In genomic region chr11:2923446-2924375, GRCh38 we compare ENCODE assay signal across 23 cellular contexts. TPM values are rescaled to one million over a fixed set of nuclear protein-coding genes. Genes with fewer than 3 reads are reported as not detected.
DNase-seq lines count a peak whose midpoint lies in the region; ATAC-seq and TF ChIP-seq lines count a peak whose summit lies in the region.
"Had no signal": no experiment of that assay in that cellular context is flagged by ENCODE, and none has a peak within 500 bp of the region (broad histone marks: within the 10 kb centered on the region; RNA-seq: fewer than 3 reads in every experiment).

No MANE protein-coding gene starts in this region.

- H3K79me2 ChIP-seq in HCT116 (ENCODE audit: insufficient read depth, low read length) = peaks cover 26% of the 10 kb centered on the region

- H3K4me2 ChIP-seq in HCT116 (ENCODE audit: low read length) = 0 out of 2 replicates have a peak overlapping the region, but pooled peaks have one; percentile 30
- H3K4me2 ChIP-seq: neural progenitor cell had no signal

- no peak for TF ChIP-seq RAD21 in HCT116 (IDR thresholded peaks at IDR 0.05; ENCODE audit: low read depth)

- H3K9me3 ChIP-seq in BE2C = no peaks in the 10 kb centered on the region
- no peaks in the 10 kb centered on the region for H3K9me3 ChIP-seq in HCT116 (ENCODE audit: control insufficient read depth in 1 of 2, insufficient read depth in 1 of 2, low read depth in 1 of 2, low read length in 2 of 2)
- H3K9me3 ChIP-seq in esophagus squamous epithelium = no peaks in the 10 kb centered on the region
- no peaks in the 10 kb centered on the region for H3K9me3 ChIP-seq in ovary
- H3K9me3 ChIP-seq: HAP-1, vagina had no signal

- no TSS peak for BruUV-seq in HCT116 (replicated peaks; lab: Mats Ljungman, UMichigan)

- DNase-seq in BE2C (peak; percentile 36), HCT116 (ENCODE audit: low read depth, low spot score) (no peak), esophagus squamous epithelium (lab: John Stamatoyannopoulos, UW) (no peak), ovary (no peak), GM10248 (ENCODE audit: extremely low spot score) (no peak), NOMO-1 treated with dmso at 0.1 percent for 144 hours (lab: John Stamatoyannopoulos, UW; ENCODE audit: unreplicated experiment) (no peak), HuH-7.5 (ENCODE audit: low spot score) (no peak)
- DNase-seq: activated CD4-positive, alpha-beta T cell treated with anti-CD3 and anti-CD28 coated beads, Interleukin-2, amount 10 ng/mL, durations not matched to agents 24 days and 14 days; activated naive CD4-positive, alpha-beta T cell; activated T-cell treated with anti-CD3 and anti-CD28 coated beads, Interleukin-2, amount 50 U/mL, for 4 hours; CD4-positive, CD25-positive, alpha-beta regulatory T cell; DMS79; effector CD4-positive, alpha-beta T cell; hippocampal formation; left ventricle myocardium superior; NCI-H1092 treated with DMSO at 0.1 percent for 48 hours; NCI-H1930; NCI-H69 had no signal

- no peak overlapping the region for H2AFZ ChIP-seq in HCT116 (ENCODE audit: low read depth, low read length, poor library complexity, severe bottlenecking)
- H2AFZ ChIP-seq: neural progenitor cell had no signal

- RAD21 ChIA-PET in HCT116 (lab: Charles Lee; ENCODE audit: low non-redundant PET in 1 of 2, low total read pairs in 2 of 2, uncharacterized antibody in 2 of 2, unreplicated experiment in 2 of 2) = no interaction called here

- 86 to 90% methylated on average over 6 to 7 of the region's 22 CpGs for WGBS in esophagus squamous epithelium, 2 donors
- whole genome bisulfite sequencing in ovary, 3 donors = 80 to 90% (median 89%) methylated on average over 18 to 22 of the region's 22 CpGs

- H3K9ac ChIP-seq in HCT116 (ENCODE audit: low read length) = no peak overlapping the region
- H3K9ac ChIP-seq: neural progenitor cell had no signal

- POLR2A ChIA-PET in HCT116 (lab: Charles Lee) (no interaction called here), GM10248 (lab: Yijun Ruan, JAX) (no interaction called here)

- H3K4me3 ChIP-seq in BE2C (ENCODE audit: low read depth, low read length) (no peak overlapping the region), HCT116 (replicated peaks in 1 of 2; ENCODE audit: low read depth in 1 of 2, low read length in 2 of 2) (no peak overlapping the region), esophagus squamous epithelium (no peak overlapping the region), ovary (no peak overlapping the region)
- H3K4me3 ChIP-seq: HAP-1, neural progenitor cell, vagina had no signal

- TF ChIP-seq POLR2A in HCT116 (IDR thresholded peaks at IDR 0.05; ENCODE audit: borderline replicate concordance, extremely low read depth, insufficient read depth, insufficient read length) = no peak
- no peak for TF ChIP-seq POLR2A in esophagus squamous epithelium (IDR thresholded peaks at IDR 0.05)
- TF ChIP-seq POLR2A in ovary (IDR thresholded peaks at IDR 0.05) = peak; percentile 11

- H3K27ac ChIP-seq in HCT116 (ENCODE audit: low read depth, low read length) (peak overlapping the region; percentile 39; the same call in 1 of the 2 replicates), esophagus squamous epithelium (peak overlapping the region in 3 of 4 donors; percentile 0 to 33 (median 30)), ovary (no peak overlapping the region)
- H3K27ac ChIP-seq: epithelial cell of prostate, neural progenitor cell, vagina had no signal

- no peaks in the 10 kb centered on the region for H3K36me3 ChIP-seq in BE2C
- H3K36me3 ChIP-seq in HCT116 (ENCODE audit: control insufficient read depth in 1 of 2, insufficient read depth in 2 of 2, low read length in 2 of 2) = peaks cover 0 to 13% of the 10 kb centered on the region in 2 experiments; a peak in 2 of 4 replicates
- no peaks in the 10 kb centered on the region for H3K36me3 ChIP-seq in esophagus squamous epithelium
- no peaks in the 10 kb centered on the region for H3K36me3 ChIP-seq in ovary
- H3K36me3 ChIP-seq: HAP-1, neural progenitor cell, vagina had no signal

- ATAC-seq in HCT116 = no peak
- ATAC-seq: activated T-cell treated with anti-CD3 and anti-CD28 coated beads, Interleukin-2, amount 50 U/mL, for 4 hours had no signal

- CTCF ChIA-PET in HCT116 (lab: Charles Lee) = interaction anchor here (1.2 kb wide), 1 partner anchor 32 kb away, joined by 3 read pairs; no protein-coding TSS in a partner anchor
- CTCF ChIA-PET in GM10248 (lab: Yijun Ruan, JAX) = interaction anchor here (0.8 kb wide), 1 partner anchor 9 kb away, joined by 3 read pairs; no protein-coding TSS in a partner anchor

- H3K4me1 ChIP-seq in BE2C (peaks cover 2% of the 10 kb centered on the region; the same call in 1 of the 2 replicates), HCT116 (ENCODE audit: control insufficient read depth in 1 of 2, insufficient read depth in 2 of 2, low read length in 2 of 2) (peaks cover 20 to 41% of the 10 kb centered on the region in 2 experiments), esophagus squamous epithelium (peaks cover 14 to 34% (median 14%) of the 10 kb centered on the region in 3 donors), ovary (ENCODE audit: insufficient read depth) (no peaks in the 10 kb centered on the region)
- H3K4me1 ChIP-seq: HAP-1, neural progenitor cell had no signal

- no peak for TF ChIP-seq EP300 in ovary (IDR thresholded peaks at IDR 0.05)

- TF ChIP-seq CTCF in BE2C (IDR thresholded peaks at IDR 0.05; ENCODE audit: low read depth, low read length) (no peak), HCT116 (IDR thresholded peaks at IDR 0.05 in 2 of 3, conservative IDR thresholded peaks at IDR 0.05 in 1 of 3; ENCODE audit: borderline replicate concordance in 1 of 3, insufficient read depth in 1 of 3, low read depth in 2 of 3, low read length in 2 of 3) (no peak), esophagus squamous epithelium (IDR thresholded peaks at IDR 0.05) (no peak), ovary (IDR thresholded peaks at IDR 0.05) (no peak), GM10248 (IDR thresholded peaks at IDR 0.05; ENCODE audit: control extremely low read depth, extremely low read depth, low read depth, missing control alignments) (no peak)

- H4K20me1 ChIP-seq in HCT116 (ENCODE audit: insufficient read depth) = peaks cover 14% of the 10 kb centered on the region; the same call in 1 of the 2 replicates

- intact Hi-C loops in HCT116 (cut with micrococcal nuclease) (no loop called here), esophagus squamous epithelium (cut with DNase I) (no loop called here), ovary (cut with DNase I) (no loop called here)

- no peaks in the 10 kb centered on the region for H3K9me2 ChIP-seq in HCT116 (ENCODE audit: insufficient read depth)

- H3K27me3 ChIP-seq in BE2C = peaks cover 12% of the 10 kb centered on the region
- no peaks in the 10 kb centered on the region for H3K27me3 ChIP-seq in HCT116 (ENCODE audit: insufficient read depth, low read length)
- H3K27me3 ChIP-seq in esophagus squamous epithelium = peaks cover 0 to 17% (median 0%) of the 10 kb centered on the region in 4 donors
- H3K27me3 ChIP-seq in ovary = no peaks in the 10 kb centered on the region
- H3K27me3 ChIP-seq: vagina had no signal

TF ChIP-seq in HCT116, 20 proteins besides CTCF, POLR2A, EP300 and RAD21 (continues in another document):
- TF ChIP-seq, protein P1, sequence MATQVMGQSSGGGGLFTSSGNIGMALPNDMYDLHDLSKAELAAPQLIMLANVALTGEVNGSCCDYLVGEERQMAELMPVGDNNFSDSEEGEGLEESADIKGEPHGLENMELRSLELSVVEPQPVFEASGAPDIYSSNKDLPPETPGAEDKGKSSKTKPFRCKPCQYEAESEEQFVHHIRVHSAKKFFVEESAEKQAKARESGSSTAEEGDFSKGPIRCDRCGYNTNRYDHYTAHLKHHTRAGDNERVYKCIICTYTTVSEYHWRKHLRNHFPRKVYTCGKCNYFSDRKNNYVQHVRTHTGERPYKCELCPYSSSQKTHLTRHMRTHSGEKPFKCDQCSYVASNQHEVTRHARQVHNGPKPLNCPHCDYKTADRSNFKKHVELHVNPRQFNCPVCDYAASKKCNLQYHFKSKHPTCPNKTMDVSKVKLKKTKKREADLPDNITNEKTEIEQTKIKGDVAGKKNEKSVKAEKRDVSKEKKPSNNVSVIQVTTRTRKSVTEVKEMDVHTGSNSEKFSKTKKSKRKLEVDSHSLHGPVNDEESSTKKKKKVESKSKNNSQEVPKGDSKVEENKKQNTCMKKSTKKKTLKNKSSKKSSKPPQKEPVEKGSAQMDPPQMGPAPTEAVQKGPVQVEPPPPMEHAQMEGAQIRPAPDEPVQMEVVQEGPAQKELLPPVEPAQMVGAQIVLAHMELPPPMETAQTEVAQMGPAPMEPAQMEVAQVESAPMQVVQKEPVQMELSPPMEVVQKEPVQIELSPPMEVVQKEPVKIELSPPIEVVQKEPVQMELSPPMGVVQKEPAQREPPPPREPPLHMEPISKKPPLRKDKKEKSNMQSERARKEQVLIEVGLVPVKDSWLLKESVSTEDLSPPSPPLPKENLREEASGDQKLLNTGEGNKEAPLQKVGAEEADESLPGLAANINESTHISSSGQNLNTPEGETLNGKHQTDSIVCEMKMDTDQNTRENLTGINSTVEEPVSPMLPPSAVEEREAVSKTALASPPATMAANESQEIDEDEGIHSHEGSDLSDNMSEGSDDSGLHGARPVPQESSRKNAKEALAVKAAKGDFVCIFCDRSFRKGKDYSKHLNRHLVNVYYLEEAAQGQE (IDR thresholded peaks at IDR 0.05; ENCODE audit: low read depth) = no peak
- no peak for TF ChIP-seq ZNF274 (IDR thresholded peaks at IDR 0.05; ENCODE audit: low read depth, low read length)
- no peak for TF ChIP-seq ZFX (IDR thresholded peaks at IDR 0.05)

RNA-seq across cellular contexts. Expression of gene PHLDA2, which starts 5.5 kb away (rescaled TPM):
- not detected for polyA plus RNA-seq in BE2C (2012; ENCODE audit: insufficient read depth, insufficient read length, low read depth)
- 309 TPM for total RNA-seq in HCT116 (2021; ENCODE audit: unreplicated experiment)
- polyA plus RNA-seq in HCT116 (2012) = 446 and 495 TPM in 2 replicates
- total RNA-seq in esophagus squamous epithelium = 10 to 100 TPM; 10.2 to 39.2 (median 22.5) TPM
- 10 to 100 TPM in 1 of 7 donors, 1 to 10 TPM in 3, under 1 TPM in 3; 0.60 to 11.3 (median 1.7) TPM for total RNA-seq in ovary
- 1 to 10 TPM in 1 of 2 donors, not detected in 1; 4.4 TPM for polyA plus RNA-seq in ovary
- total RNA-seq: skeletal muscle tissue had no signal

RNA-seq across cellular contexts. Expression of gene CDKN1C, which starts 38.1 kb away (rescaled TPM):
- 3.6 TPM for polyA plus RNA-seq in BE2C (2012; ENCODE audit: insufficient read depth, insufficient read length, low read depth)
- total RNA-seq in HCT116 (2021; ENCODE audit: unreplicated experiment) (24.0 TPM), esophagus squamous epithelium (10 to 100 TPM in 2 of 4 donors, 1 to 10 TPM in 2; 4.1 to 54.6 (median 20.8) TPM), ovary (100 to 1,000 TPM; 158 to 363 (median 236) TPM)
- 15.9 and 22.3 TPM in 2 replicates for polyA plus RNA-seq in HCT116 (2012)
- polyA plus RNA-seq in ovary = 100 to 1,000 TPM in 1 of 2 donors, 10 to 100 TPM in 1; 72.3 to 142 TPM

Comparison
In these comparisons a context has a peak if more than half of its experiments do, and no peak if none do; other contexts are left out.
1. H3K27ac ChIP-seq: peak in HCT116 (single experiment) and esophagus squamous epithelium (3 of 4); none in ovary (0 of 2).